Comparison of ENCODE assay signal across 8 cellular contexts in genomic region chr13:24923305-24923640, GRCh38.
A peak's percentile ranks its signal among the peaks of the same experiment; 100 is the strongest.
DNase-seq lines count a peak whose midpoint lies in the region; ATAC-seq, FAIRE-seq and TF ChIP-seq lines count a peak whose summit lies in the region.

No MANE protein-coding gene starts in this region.

- H3K27me3 Mint-ChIP-seq in activated T-helper 17 cell treated with anti-CD3 and anti-CD28 coated beads, Interleukin-2, amount 50 U/mL, for 72 hours: no peaks in the 10 kb centered on the region

- H3K4me1 ChIP-seq in cardiac muscle cell (ENCODE audit: low read depth) (peaks cover 9% of the 10 kb centered on the region), prostate gland (replicated peaks) (no peaks in the 10 kb centered on the region)

- no peaks in the 10 kb centered on the region for H3K4me1 Mint-ChIP-seq in activated T-helper 17 cell treated with anti-CD3 and anti-CD28 coated beads, Interleukin-2, amount 50 U/mL, for 72 hours

- TF ChIP-seq CTCF in cardiac muscle cell (IDR thresholded peaks at IDR 0.05; ENCODE audit: low read depth, low read length) (no peak), prostate gland (IDR thresholded peaks at IDR 0.05) (no peak)

- H3K27ac ChIP-seq in cardiac muscle cell (peak overlapping the region; percentile 90), prostate gland (peak overlapping the region; percentile 88 to 94)

- no peaks in the 10 kb centered on the region for H3K27me3 ChIP-seq in cardiac muscle cell
- H3K27me3 ChIP-seq in prostate gland (replicated peaks; ENCODE audit: insufficient read depth): no peaks in the 10 kb centered on the region

- no peak for FAIRE-seq in HTR-8/SVneo (lab: Jason Lieb, UNC)

- H3K4me3 ChIP-seq in cardiac muscle cell (peak overlapping the region; percentile 78), prostate gland (peak overlapping the region; percentile 70 to 78)

- intact Hi-C loops in prostate gland (cut with DNase I): no loop called here

- H3K36me3 Mint-ChIP-seq in activated T-helper 17 cell treated with anti-CD3 and anti-CD28 coated beads, Interleukin-2, amount 50 U/mL, for 72 hours (ENCODE audit: low read depth): peaks cover 8% of the 10 kb centered on the region

- WGBS in prostate gland: 1% methylated on average over 8 of the region's 8 CpGs

- no peak for TF ChIP-seq POLR2A in prostate gland (IDR thresholded peaks at IDR 0.05)

- H3K9me3 ChIP-seq in cardiac muscle cell (ENCODE audit: low read depth) (no peaks in the 10 kb centered on the region), prostate gland (no peaks in the 10 kb centered on the region)

- H3K9me3 Mint-ChIP-seq in activated T-helper 17 cell treated with anti-CD3 and anti-CD28 coated beads, Interleukin-2, amount 50 U/mL, for 72 hours: no peaks in the 10 kb centered on the region

- peak overlapping the region; percentile 93 for H3K27ac Mint-ChIP-seq in activated T-helper 17 cell treated with anti-CD3 and anti-CD28 coated beads, Interleukin-2, amount 50 U/mL, for 72 hours

- peak; percentile 60 for ATAC-seq in GM21526 (IDR thresholded peaks at IDR 0.05; ENCODE audit: low FRiP score, unreplicated experiment)
- ATAC-seq in activated T-helper 17 cell treated with anti-CD3 and anti-CD28 coated beads, Interleukin-2, amount 50 U/mL, for 72 hours (replicated peaks): peak; percentile 51

- H3K4me3 Mint-ChIP-seq in activated T-helper 17 cell treated with anti-CD3 and anti-CD28 coated beads, Interleukin-2, amount 50 U/mL, for 72 hours: peak overlapping the region; percentile 98

- DNase-seq in NCI-H526 treated with DMSO at 0.1 percent for 48 hours (lab: John Stamatoyannopoulos, UW) (peak; percentile 32), NCI-H526 (lab: John Stamatoyannopoulos, UW) (no peak), HTR-8/SVneo (ENCODE audit: insufficient read length, low spot score) (peak; percentile 9), cardiac muscle cell (ENCODE audit: low read depth in 1 of 2, low spot score in 1 of 2) (peak in 1 of 2 donors; percentile 87), prostate gland (ENCODE audit: low spot score) (no peak), activated gamma-delta T cell (lab: John Stamatoyannopoulos, UW) (no peak)

- no peaks in the 10 kb centered on the region for H3K36me3 ChIP-seq in cardiac muscle cell
- H3K36me3 ChIP-seq in prostate gland: no peaks in the 10 kb centered on the region

Comparison
In these comparisons a context has a peak if more than half of its experiments do, and no peak if none do; other contexts are left out.
1. DNase-seq: peak in NCI-H526 treated with DMSO at 0.1 percent for 48 hours (single experiment) and HTR-8/SVneo (single experiment); none in NCI-H526 (0 of 2), prostate gland (single experiment) and activated gamma-delta T cell (single experiment).